29 cellular contexts compared by ENCODE assay signal in the genomic region with DNA sequence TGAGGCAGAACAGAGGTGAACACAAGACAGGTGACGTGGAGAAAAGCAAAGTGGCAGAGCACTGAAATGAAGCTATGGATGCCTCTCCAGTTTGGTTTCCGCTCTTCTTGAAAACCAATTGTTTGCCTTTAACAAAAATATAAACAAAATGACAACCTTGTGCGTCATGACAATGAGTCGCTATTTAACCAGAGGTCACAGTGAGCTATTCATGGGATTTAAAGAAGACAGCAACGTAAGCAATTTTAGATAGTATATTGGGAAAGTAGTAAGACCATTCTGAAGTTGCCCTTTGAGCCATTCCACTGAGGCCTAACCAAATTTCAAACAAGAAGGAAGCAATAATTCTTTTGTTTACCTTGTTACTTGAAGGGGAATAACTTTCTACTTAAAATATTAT. TPM values are rescaled to one million over a fixed set of nuclear protein-coding genes. Genes with fewer than 3 reads are reported as not detected.
"Had no signal": no experiment of that assay in that cellular context is flagged by ENCODE, and none has a peak within 500 bp of the region (broad histone marks: within the 10 kb centered on the region; RNA-seq: fewer than 3 reads in every experiment).

No MANE protein-coding gene starts in this region.

- DNase-seq: activated CD4-positive, alpha-beta T cell treated with anti-CD3 and anti-CD28 coated beads for 48 hours; activated CD4-positive, alpha-beta T cell treated with anti-CD3 and anti-CD28 coated beads, Interleukin-2, amount 50 U/mL, for 4 hours; activated CD4-positive, CD25-positive, alpha-beta regulatory T cell treated with anti-CD3 and anti-CD28 coated beads, Interleukin-2, amount 50 U/mL, for 72 hours; activated CD8-positive, alpha-beta memory T cell treated with anti-CD3 and anti-CD28 coated beads, Interleukin-2, amount 50 U/mL, for 48 hours; activated CD8-positive, alpha-beta T cell treated with anti-CD3 and anti-CD28 coated beads, Interleukin-2, amount 10 ng/mL, durations not matched to agents 7 days and 5 days; activated effector memory CD4-positive, alpha-beta T cell treated with Interleukin-2 at 50 U/mL for 16 hours; activated naive CD4-positive, alpha-beta T cell; activated T-cell treated with anti-CD3 and anti-CD28 coated beads, Interleukin-2, amount 50 U/mL, for 1 hour; amniotic stem cell; body of pancreas; central memory CD4-positive, alpha-beta T cell; NCI-H1048; NCI-H146; NCI-H1930; NCI-H2171; NCI-H2227 treated with DMSO at 0.1 percent for 48 hours; NCI-H446 treated with DMSO at 0.1 percent for 48 hours; NCI-H526; NCI-H774; NK-92 treated with Interleukin-12 subunit alpha and Interleukin-12 subunit beta, amount 100 ng/mL, for 24 hours; OCI-M1; SHP77 treated with DMSO at 0.1 percent for 48 hours had no signal

- FAIRE-seq: bronchial epithelial cell had no signal

- ATAC-seq: activated CD8-positive, alpha-beta T cell treated with anti-CD3 and anti-CD28 coated beads, Interleukin-2, amount 10 ng/mL, durations not matched to agents 7 days and 5 days; body of pancreas; WTC11 had no signal

- H3K27ac ChIP-seq: ascending aorta, body of pancreas, coronary artery had no signal

- H3K4me1 ChIP-seq: ascending aorta, body of pancreas had no signal

- H3K36me3 ChIP-seq: ascending aorta had no signal

- H3K27me3 ChIP-seq: ascending aorta, body of pancreas had no signal

- H3K9me3 ChIP-seq: ascending aorta, body of pancreas had no signal

- H3K4me3 ChIP-seq: ascending aorta, body of pancreas, coronary artery had no signal

RNA-seq across cellular contexts. Expression of gene LRRTM3, which starts 15.2 kb away (rescaled TPM):
- total RNA-seq: activated CD8-positive, alpha-beta T cell treated with anti-CD3 and anti-CD28 coated beads, Interleukin-2, amount 10 ng/mL, durations not matched to agents 7 days and 5 days; activated T-helper 1 cell treated with anti-CD3 and anti-CD28 coated beads, Interleukin-12 subunit alpha, Interleukin-12 subunit beta, Interleukin-2, Interleukin-4 antibody, amounts not matched to agents 30 ng/mL and 10 ng/mL and 1 ng/mL, durations not matched to agents 14 hours and 24 hours and 36 hours; ascending aorta; bronchial epithelial cell; chondrocyte; SK-MEL-5 had no signal
